26 cellular contexts compared by ENCODE assay signal in genomic region chr1:44346184-44346583, GRCh38.
DNase-seq lines count a peak whose midpoint lies in the region; ATAC-seq and FAIRE-seq lines count a peak whose summit lies in the region.
"Had no signal": no experiment of that assay in that cellular context is flagged by ENCODE, and none has a peak within 500 bp of the region (broad histone marks: within the 10 kb centered on the region; RNA-seq: fewer than 3 reads in every experiment).

No MANE protein-coding gene starts in this region.

- DNase-seq in Ammon's horn (ENCODE audit: low spot score) (peak; percentile 76), caudate nucleus (lab: John Stamatoyannopoulos, UW) (peak in 28 of 61 donors; percentile 2 to 73 (median 26)), midbrain (lab: John Stamatoyannopoulos, UW) (peak; percentile 68), superior temporal gyrus (ENCODE audit: extremely low spot score) (peak; percentile 78), RCC 7860 (ENCODE audit: low spot score) (no peak), OCI-M2 (lab: John Stamatoyannopoulos, UW; ENCODE audit: unreplicated experiment) (no peak)
- DNase-seq: activated CD4-positive, alpha-beta T cell treated with anti-CD3 and anti-CD28 coated beads, Interleukin-2, amount 50 U/mL, for 1 hour; activated CD8-positive, alpha-beta memory T cell treated with anti-CD3 and anti-CD28 coated beads, Interleukin-2, amount 10 ng/mL, durations not matched to agents 7 days and 5 days; activated T-cell treated with anti-CD3 and anti-CD28 coated beads, Interleukin-2, amount 50 U/mL, for 48 hours; BE2C; endodermal cell; foreskin fibroblast; H7; left ventricle myocardium inferior; naive thymus-derived CD4-positive, alpha-beta T cell; NCI-H187 treated with DMSO at 0.1 percent for 48 hours; NCI-H526 treated with DMSO at 0.1 percent for 48 hours; pancreas; Peyer's patch; SIG-M5 had no signal

- ATAC-seq in HG02798 (IDR thresholded peaks at IDR 0.05; ENCODE audit: poor library complexity, unreplicated experiment): no peak
- no peak for ATAC-seq in HG03469 (IDR thresholded peaks at IDR 0.05; ENCODE audit: unreplicated experiment)
- ATAC-seq: activated CD8-positive, alpha-beta memory T cell treated with anti-CD3 and anti-CD28 coated beads, Interleukin-2, amount 10 ng/mL, durations not matched to agents 7 days and 5 days; esophagus mucosa; naive thymus-derived CD4-positive, alpha-beta T cell; WTC11 had no signal

- peak overlapping the region; percentile 90 for H3K27ac ChIP-seq in caudate nucleus (ENCODE audit: low read depth, low read length)
- H3K27ac ChIP-seq: left ventricle myocardium inferior, pancreas had no signal

- FAIRE-seq in RCC 7860 (lab: Jason Lieb, UNC): no peak
- FAIRE-seq: bronchial epithelial cell, G401.6, pancreas had no signal

Comparison
In these comparisons a context has a peak if more than half of its experiments do, and no peak if none do; other contexts are left out.
1. DNase-seq: peak in Ammon's horn (single experiment), midbrain (single experiment) and superior temporal gyrus (single experiment); none in RCC 7860 (single experiment) and OCI-M2 (single experiment).